ENCODE assay signal across 9 cellular contexts in the genomic region with DNA sequence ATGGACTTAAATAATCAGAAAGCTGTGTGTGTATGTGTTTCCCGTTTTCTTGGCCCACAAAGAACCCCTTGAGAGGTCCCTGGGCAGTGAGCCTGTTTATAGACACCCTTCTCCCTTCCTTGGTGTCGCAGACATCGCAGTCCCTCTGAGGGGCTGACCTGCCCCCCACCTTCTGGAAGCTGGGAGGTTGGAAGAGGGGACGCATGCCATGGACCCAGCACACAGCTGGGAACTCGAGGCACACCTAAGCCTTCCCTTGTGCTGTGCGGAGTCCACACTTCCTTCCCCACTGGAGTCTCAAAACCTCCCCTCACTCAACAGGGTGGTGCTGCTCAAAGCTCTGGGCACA. TPM values are rescaled to one million over a fixed set of nuclear protein-coding genes. Genes with fewer than 3 reads are reported as not detected.
DNase-seq lines count a peak whose midpoint lies in the region; ATAC-seq, FAIRE-seq and TF ChIP-seq lines count a peak whose summit lies in the region.
"Had no signal": no experiment of that assay in that cellular context is flagged by ENCODE, and none has a peak within 500 bp of the region (broad histone marks: within the 10 kb centered on the region; RNA-seq: fewer than 3 reads in every experiment).

No MANE protein-coding gene starts in this region.

- DNase-seq in LNCaP clone FGC (ENCODE audit: low read depth): no peak
- no peak for DNase-seq in epithelial cell of proximal tubule (ENCODE audit: low read depth)
- peak in 1 of 2 donors; percentile 28 for DNase-seq in psoas muscle
- no peak for DNase-seq in SKM-1 treated with dmso at 0.1 percent for 144 hours (lab: John Stamatoyannopoulos, UW; ENCODE audit: unreplicated experiment)
- no peak for DNase-seq in DMS79 (lab: John Stamatoyannopoulos, UW)
- DNase-seq in RCC 7860 (ENCODE audit: low spot score): no peak

- no peak overlapping the region for H3K27ac ChIP-seq in DOHH2 (ENCODE audit: low read depth, low read length)
- no peak overlapping the region for H3K27ac ChIP-seq in psoas muscle

- H3K36me3 ChIP-seq in DOHH2 (ENCODE audit: control insufficient read depth, low read length) (no peaks in the 10 kb centered on the region), psoas muscle (ENCODE audit: insufficient read depth in 1 of 2, low read depth in 1 of 2) (no peaks in the 10 kb centered on the region)

- ATAC-seq in psoas muscle (peak; percentile 16 to 66 (median 26)), HG02885 (IDR thresholded peaks at IDR 0.05; ENCODE audit: poor library complexity, unreplicated experiment) (no peak)

- no peaks in the 10 kb centered on the region for H3K79me2 ChIP-seq in DOHH2 (ENCODE audit: control insufficient read depth, low read length)

- FAIRE-seq in RCC 7860 (lab: Jason Lieb, UNC): no peak

- H3K4me1 ChIP-seq in DOHH2 (ENCODE audit: control insufficient read depth, low read length) (peaks cover 34% of the 10 kb centered on the region), psoas muscle (no peaks in the 10 kb centered on the region)

- no peak overlapping the region for H3K4me3 ChIP-seq in DOHH2 (ENCODE audit: low read length)
- H3K4me3 ChIP-seq in LNCaP clone FGC (ENCODE audit: low read depth, low read length): peak overlapping the region; percentile 50
- H3K4me3 ChIP-seq in epithelial cell of proximal tubule (ENCODE audit: low read depth, low read length): peak overlapping the region; percentile 41
- peak overlapping the region; percentile 56 for H3K4me3 ChIP-seq in psoas muscle

- H3K9me3 ChIP-seq in DOHH2 (ENCODE audit: control insufficient read depth, insufficient read depth, low read length) (peaks cover 11% of the 10 kb centered on the region), psoas muscle (no peaks in the 10 kb centered on the region)

- TF ChIP-seq CTCF in DOHH2 (IDR thresholded peaks at IDR 0.05; ENCODE audit: low read depth, low read length, poor library complexity, severe bottlenecking) (no peak), LNCaP clone FGC (IDR thresholded peaks at IDR 0.05; ENCODE audit: control insufficient read depth, extremely low read depth, insufficient read depth) (no peak), epithelial cell of proximal tubule (conservative IDR thresholded peaks at IDR 0.05; ENCODE audit: low read depth, low read length) (no peak), psoas muscle (IDR thresholded peaks at IDR 0.05) (no peak)

- H4K20me1 ChIP-seq in DOHH2 (ENCODE audit: control insufficient read depth, insufficient read depth, low read depth, low read length): no peaks in the 10 kb centered on the region

- WGBS in psoas muscle, 3 donors: 6 to 13% (median 12%) methylated on average over 6 of the region's 6 CpGs

- peaks cover 8% of the 10 kb centered on the region for H3F3A ChIP-seq in DOHH2 (ENCODE audit: control insufficient read depth, insufficient read depth)

- peak overlapping the region; percentile 38 for H3K4me2 ChIP-seq in DOHH2 (ENCODE audit: low read length)

- peaks cover 25% of the 10 kb centered on the region for H3K27me3 ChIP-seq in DOHH2 (ENCODE audit: control insufficient read depth, low read length)
- no peaks in the 10 kb centered on the region for H3K27me3 ChIP-seq in psoas muscle (ENCODE audit: insufficient read depth in 3 of 3, low read length in 2 of 3)

- H3K9me2 ChIP-seq in DOHH2 (replicated peaks; ENCODE audit: control insufficient read depth, low read length): no peaks in the 10 kb centered on the region

- intact Hi-C loops in psoas muscle (cut with DNase I): no loop called here

RNA-seq across cellular contexts. Expression of a gene that starts 0.5 kb away (rescaled TPM):
- 67.3 and 68.1 TPM in 2 replicates for total RNA-seq in epithelial cell of proximal tubule
- total RNA-seq in psoas muscle: under 1 TPM in 2 of 4 donors, not detected in 2; 0.30 to 0.59 TPM
- under 1 TPM; 0.15 to 0.57 (median 0.18) TPM for polyA plus RNA-seq in psoas muscle

RNA-seq across cellular contexts. Expression of a gene that starts 24.2 kb away (rescaled TPM):
- total RNA-seq in epithelial cell of proximal tubule (0.12 and 0.43 TPM in 2 replicates), psoas muscle (under 1 TPM; 0.19 to 0.76 (median 0.33) TPM)
- under 1 TPM in 2 of 3 donors, not detected in 1; 0.09 to 0.23 TPM for polyA plus RNA-seq in psoas muscle
- total RNA-seq: NCI-H460 had no signal

RNA-seq across cellular contexts. Expression of a gene that starts 32.4 kb away (rescaled TPM):
- 15.6 and 18.5 TPM in 2 replicates for total RNA-seq in epithelial cell of proximal tubule
- total RNA-seq in psoas muscle: 1 to 10 TPM; 1.7 to 4.6 (median 2.3) TPM
- polyA plus RNA-seq in psoas muscle: 1 to 10 TPM in 2 of 3 donors, under 1 TPM in 1; 0.82 to 1.4 (median 1.1) TPM

RNA-seq across cellular contexts. Expression of a gene that starts 39.3 kb away (rescaled TPM):
- total RNA-seq in epithelial cell of proximal tubule (0.46 and 0.58 TPM in 2 replicates), psoas muscle (1 to 10 TPM in 1 of 4 donors, under 1 TPM in 2, not detected in 1; 0.55 to 1.1 (median 0.74) TPM)
- polyA plus RNA-seq in psoas muscle: under 1 TPM; 0.08 to 0.42 (median 0.18) TPM

RNA-seq across cellular contexts. Expression of a gene that starts 59.0 kb away (rescaled TPM):
- 1.7 and 8.5 TPM in 2 replicates for total RNA-seq in epithelial cell of proximal tubule
- total RNA-seq in psoas muscle: 1 to 10 TPM in 1 of 4 donors, under 1 TPM in 3; 0.40 to 1.4 (median 0.53) TPM
- under 1 TPM; 0.06 to 0.55 (median 0.48) TPM for polyA plus RNA-seq in psoas muscle

Comparison
In these comparisons a context has a peak if more than half of its experiments do, and no peak if none do; other contexts are left out.
1. RNA of a gene that starts 0.5 kb away (total RNA-seq): 67.3 to 68.1 TPM in epithelial cell of proximal tubule; 0.30 to 0.59 TPM in psoas muscle; every median in the first group is over 10 times any median in the second.